8 cellular contexts compared by ENCODE assay signal in genomic region chr10:12042409-12042796, GRCh38. TPM values are rescaled to one million over a fixed set of nuclear protein-coding genes. Genes with fewer than 3 reads are reported as not detected.
DNase-seq lines count a peak whose midpoint lies in the region; ATAC-seq and TF ChIP-seq lines count a peak whose summit lies in the region.

No MANE protein-coding gene starts in this region.

- H3K4me1 ChIP-seq in mucosa of descending colon (ENCODE audit: low read depth) = peaks cover 11% of the 10 kb centered on the region

- H3K9me3 ChIP-seq in mucosa of descending colon = no peaks in the 10 kb centered on the region

- DNase-seq in DMS53 (lab: John Stamatoyannopoulos, UW) = peak; percentile 59
- DNase-seq in DMS53 treated with DMSO at 0.1 percent for 48 hours (lab: John Stamatoyannopoulos, UW; ENCODE audit: unreplicated experiment) = no peak
- peak; percentile 42 for DNase-seq in activated CD4-positive, CD25-positive, alpha-beta regulatory T cell treated with anti-CD3 and anti-CD28 coated beads, Interleukin-2, amount 50 U/mL, for 16 hours (ENCODE audit: low read depth, low spot score)
- peak; percentile 37 for DNase-seq in effector CD4-positive, alpha-beta T cell
- DNase-seq in mucosa of descending colon = no peak
- DNase-seq in stimulated activated naive CD4-positive, alpha-beta T cell (lab: John Stamatoyannopoulos, UW) = peak in 4 of 6 experiments; percentile 23 to 67 (median 50)
- no peak for DNase-seq in GF-D8 (lab: John Stamatoyannopoulos, UW)

- TF ChIP-seq CTCF in mucosa of descending colon (IDR thresholded peaks at IDR 0.05) = no peak

- H3K4me3 ChIP-seq in mucosa of descending colon = peak overlapping the region; percentile 96

- no peaks in the 10 kb centered on the region for H3K36me3 ChIP-seq in mucosa of descending colon (ENCODE audit: low read depth)

- intact Hi-C loops in mucosa of descending colon (cut with DNase I, micrococcal nuclease) = no loop called here

- ATAC-seq in HG03135 (IDR thresholded peaks at IDR 0.05; ENCODE audit: unreplicated experiment) (peak; percentile 4), mucosa of descending colon (peak; percentile 18)

RNA-seq across cellular contexts. Expression of gene UPF2, which starts 0.2 kb away (rescaled TPM):
- 10 to 100 TPM; 20.6 to 36.8 (median 22.3) TPM for total RNA-seq in mucosa of descending colon

RNA-seq across cellular contexts. Expression of gene DHTKD1, which starts 26.4 kb away (rescaled TPM):
- total RNA-seq in mucosa of descending colon = 10 to 100 TPM; 23.8 to 33.5 (median 27.6) TPM

Comparison
In these comparisons a context has a peak if more than half of its experiments do, and no peak if none do; other contexts are left out.
1. DNase-seq: peak in DMS53 (single experiment), activated CD4-positive, CD25-positive, alpha-beta regulatory T cell treated with anti-CD3 and anti-CD28 coated beads, Interleukin-2, amount 50 U/mL, for 16 hours (single experiment), effector CD4-positive, alpha-beta T cell (single experiment) and stimulated activated naive CD4-positive, alpha-beta T cell (4 of 6); none in DMS53 treated with DMSO at 0.1 percent for 48 hours (single experiment), mucosa of descending colon (0 of 3) and GF-D8 (single experiment).